ENCODE assay signal across 24 cellular contexts in the genomic region with DNA sequence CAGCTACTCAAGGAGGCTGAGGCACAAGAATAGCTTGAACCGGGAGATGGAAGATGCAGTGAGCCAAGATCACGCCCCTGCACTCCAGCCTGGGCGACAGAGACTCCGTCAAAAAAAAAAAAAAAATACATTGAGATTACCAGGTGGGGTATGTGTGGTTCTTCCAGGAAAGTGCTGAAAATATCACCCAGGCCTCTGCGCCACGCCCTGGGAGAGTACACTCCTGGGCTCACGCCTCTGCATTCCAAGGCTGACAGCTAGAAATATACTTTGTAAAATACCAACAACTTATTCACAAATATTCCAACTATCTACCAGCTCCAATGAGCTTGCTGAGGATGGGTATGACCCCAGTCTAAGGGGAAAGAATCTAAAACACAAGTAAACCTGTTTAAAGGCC. TPM values are rescaled to one million over a fixed set of nuclear protein-coding genes. Genes with fewer than 3 reads are reported as not detected.
A peak's percentile ranks its signal among the peaks of the same experiment; 100 is the strongest.
DNase-seq lines count a peak whose midpoint lies in the region; ATAC-seq and TF ChIP-seq lines count a peak whose summit lies in the region.
"Had no signal": no experiment of that assay in that cellular context is flagged by ENCODE, and none has a peak within 500 bp of the region (broad histone marks: within the 10 kb centered on the region; RNA-seq: fewer than 3 reads in every experiment).

No MANE protein-coding gene starts in this region.

- H3K27ac ChIP-seq in breast epithelium = no peak overlapping the region
- H3K27ac ChIP-seq in left lung = no peak overlapping the region
- no peak overlapping the region for H3K27ac ChIP-seq in trophoblast cell (ENCODE audit: low read depth, low read length)
- H3K27ac ChIP-seq in neural progenitor cell = no peak overlapping the region
- H3K27ac ChIP-seq: 22Rv1; BLaER1 treated with 17β-estradiol and CSF1 and Interleukin-3, amounts not matched to agents 10 nM and 100 nM; Peyer's patch; SJCRH30 had no signal

- H3K4me3 Mint-ChIP-seq in MCF 10A (ENCODE audit: unreplicated experiment) (no peak overlapping the region), neural progenitor cell (no peak overlapping the region)
- H3K4me3 Mint-ChIP-seq: CD4-positive, alpha-beta memory T cell had no signal

- H3K79me2 ChIP-seq in trophoblast cell (ENCODE audit: control insufficient read depth, insufficient read depth, low read length, poor library complexity) = no peaks in the 10 kb centered on the region
- H3K79me2 ChIP-seq in neural progenitor cell (ENCODE audit: low read depth) = no peaks in the 10 kb centered on the region

- H3K4me3 ChIP-seq in breast epithelium (no peak overlapping the region), left lung (no peak overlapping the region), trophoblast cell (ENCODE audit: low read depth, low read length) (no peak overlapping the region), neural progenitor cell (no peak overlapping the region)
- H3K4me3 ChIP-seq: BLaER1 treated with 17β-estradiol and CSF1 and Interleukin-3, amounts not matched to agents 10 nM and 100 nM; GM12878; Peyer's patch; SJCRH30 had no signal

- no TSS peak for BruUV-seq in MCF 10A (replicated peaks; lab: Mats Ljungman, UMichigan)

- H3K9me3 ChIP-seq in breast epithelium (no peaks in the 10 kb centered on the region), left lung (no peaks in the 10 kb centered on the region), trophoblast cell (ENCODE audit: insufficient read depth, low read depth, low read length) (peaks cover 2% of the 10 kb centered on the region), neural progenitor cell (ENCODE audit: low read depth) (no peaks in the 10 kb centered on the region)
- H3K9me3 ChIP-seq: BLaER1 treated with 17β-estradiol and CSF1 and Interleukin-3, amounts not matched to agents 10 nM and 100 nM; Peyer's patch; SJCRH30 had no signal

- H4K91ac ChIP-seq in trophoblast cell (ENCODE audit: low read depth, low read length) = no peak overlapping the region

- H3K36me3 ChIP-seq in breast epithelium (no peaks in the 10 kb centered on the region), left lung (peaks cover 0 to 7% of the 10 kb centered on the region in 2 donors), trophoblast cell (ENCODE audit: control insufficient read depth in 1 of 2, insufficient read depth in 2 of 2, low read length in 2 of 2) (no peaks in the 10 kb centered on the region), neural progenitor cell (no peaks in the 10 kb centered on the region)
- H3K36me3 ChIP-seq: BLaER1 treated with 17β-estradiol and CSF1 and Interleukin-3, amounts not matched to agents 10 nM and 100 nM; Peyer's patch; SJCRH30 had no signal

- H3K4ac ChIP-seq in trophoblast cell (ENCODE audit: low read depth, low read length) = no peak overlapping the region

- no peak overlapping the region for H3K14ac ChIP-seq in trophoblast cell (ENCODE audit: low read length)

- no peak overlapping the region for H2BK120ac ChIP-seq in trophoblast cell (ENCODE audit: insufficient read depth, low read length, poor library complexity)

- no peak overlapping the region for H2BK12ac ChIP-seq in trophoblast cell (ENCODE audit: low read length)

- peak; percentile 68 for ATAC-seq in left lung
- ATAC-seq: GM12878, HCT116 had no signal

- H3K4me1 Mint-ChIP-seq in MCF 10A (ENCODE audit: insufficient read depth, unreplicated experiment) (peaks cover 12% of the 10 kb centered on the region), neural progenitor cell (peaks cover 26% of the 10 kb centered on the region)
- H3K4me1 Mint-ChIP-seq: CD4-positive, alpha-beta memory T cell had no signal

- DNase-seq in MCF 10A (ENCODE audit: unreplicated experiment) = no peak
- DNase-seq in breast epithelium (ENCODE audit: low spot score in 2 of 2) = no peak
- peak in 1 of 2 donors; percentile 54 for DNase-seq in left lung
- peak; percentile 78 to 88 for DNase-seq in trophoblast cell
- no peak for DNase-seq in ecto neural progenitor cell (ENCODE audit: low spot score)
- DNase-seq in neural progenitor cell (ENCODE audit: low spot score) = no peak
- no peak for DNase-seq in amygdala (lab: John Stamatoyannopoulos, UW)
- no peak for DNase-seq in anterior cingulate cortex (lab: John Stamatoyannopoulos, UW)
- DNase-seq: CD4-positive, alpha-beta memory T cell; DND-41; GOT3; Kasumi-1; MM.1S; NCI-H1092; NCI-H1436; NCI-H1930; NCI-H345; NCI-H524; Peyer's patch; SJCRH30 had no signal

- H3K9ac ChIP-seq in trophoblast cell (ENCODE audit: low read length) (no peak overlapping the region), neural progenitor cell (no peak overlapping the region)
- H3K9ac ChIP-seq: BLaER1 treated with 17β-estradiol and CSF1 and Interleukin-3, amounts not matched to agents 10 nM and 100 nM had no signal

- H2AK5ac ChIP-seq in trophoblast cell (ENCODE audit: low read length) = no peak overlapping the region

- WGBS in trophoblast cell (ENCODE audit: extremely low coverage, insufficient coverage, insufficient read length) = no CpG with 5 or more reads among the region's 7 CpGs

- H3K27me3 Mint-ChIP-seq in MCF 10A (ENCODE audit: insufficient read depth, unreplicated experiment) = no peaks in the 10 kb centered on the region
- H3K27me3 Mint-ChIP-seq in neural progenitor cell (ENCODE audit: insufficient read depth, low read depth) = no peaks in the 10 kb centered on the region

- H3K27ac Mint-ChIP-seq in MCF 10A (ENCODE audit: low read depth, unreplicated experiment) = peak overlapping the region; percentile 51
- no peak overlapping the region for H3K27ac Mint-ChIP-seq in neural progenitor cell
- H3K27ac Mint-ChIP-seq: CD4-positive, alpha-beta memory T cell had no signal

- no peak overlapping the region for H2AFZ ChIP-seq in trophoblast cell (ENCODE audit: insufficient read depth, low read length, poor library complexity)
- no peak overlapping the region for H2AFZ ChIP-seq in neural progenitor cell (replicated peaks)

- H3K27me3 ChIP-seq in breast epithelium = no peaks in the 10 kb centered on the region
- H3K27me3 ChIP-seq in left lung = no peaks in the 10 kb centered on the region
- H3K27me3 ChIP-seq in trophoblast cell (ENCODE audit: insufficient read depth, low read length) = no peaks in the 10 kb centered on the region
- peaks cover 6% of the 10 kb centered on the region for H3K27me3 ChIP-seq in neural progenitor cell
- H3K27me3 ChIP-seq: BLaER1 treated with 17β-estradiol and CSF1 and Interleukin-3, amounts not matched to agents 10 nM and 100 nM; Peyer's patch; SJCRH30 had no signal

- H3K9me3 Mint-ChIP-seq in MCF 10A (ENCODE audit: unreplicated experiment) (no peaks in the 10 kb centered on the region), neural progenitor cell (no peaks in the 10 kb centered on the region)
- H3K9me3 Mint-ChIP-seq: CD4-positive, alpha-beta memory T cell had no signal

- H4K12ac ChIP-seq in trophoblast cell (ENCODE audit: low read depth, low read length) = no peak overlapping the region

- CTCF ChIA-PET in MCF 10A (lab: Yijun Ruan, JAX) = interaction anchor here (0.6 to 1.7 kb wide), 4 partner anchors 11 to 636 kb away, joined by 3 to 7 read pairs (median 4); no protein-coding TSS in a partner anchor

- H3K23ac ChIP-seq in trophoblast cell (ENCODE audit: low read length) = no peak overlapping the region

- no peak overlapping the region for H2BK5ac ChIP-seq in trophoblast cell (ENCODE audit: low read depth, low read length, poor library complexity)

- peaks cover 22% of the 10 kb centered on the region for H3F3A ChIP-seq in neural progenitor cell (ENCODE audit: low read depth)

- H3K4me2 ChIP-seq in trophoblast cell (ENCODE audit: low read length) (no peak overlapping the region), neural progenitor cell (no peak overlapping the region)
- H3K4me2 ChIP-seq: BLaER1 treated with 17β-estradiol and CSF1 and Interleukin-3, amounts not matched to agents 10 nM and 100 nM had no signal

- H4K20me1 ChIP-seq in neural progenitor cell (ENCODE audit: low read depth) = no peaks in the 10 kb centered on the region
- H4K20me1 ChIP-seq: BLaER1 treated with 17β-estradiol and CSF1 and Interleukin-3, amounts not matched to agents 10 nM and 100 nM had no signal

- intact Hi-C loops in MCF 10A (cut with micrococcal nuclease) = no loop called here
- intact Hi-C loops in breast epithelium (cut with DNase I; ENCODE audit: low total_unique reads) = no loop called here
- intact Hi-C loops in left lung (cut with DNase I) = no loop called here

- POLR2A ChIA-PET in MCF 10A (lab: Yijun Ruan, JAX) = no interaction called here

- H4K8ac ChIP-seq in trophoblast cell (ENCODE audit: low read depth, low read length) = no peak overlapping the region

- no peak for TF ChIP-seq POLR2A in breast epithelium (IDR thresholded peaks at IDR 0.05)

- H3K36me3 Mint-ChIP-seq in MCF 10A (ENCODE audit: insufficient read depth, unreplicated experiment) (no peaks in the 10 kb centered on the region), neural progenitor cell (peaks cover 8% of the 10 kb centered on the region)
- H3K36me3 Mint-ChIP-seq: CD4-positive, alpha-beta memory T cell had no signal

- H3K18ac ChIP-seq in trophoblast cell (ENCODE audit: low read length) = no peak overlapping the region

- no peaks in the 10 kb centered on the region for H3K79me1 ChIP-seq in trophoblast cell (ENCODE audit: low read length)

- TF ChIP-seq CTCF in MCF 10A (IDR thresholded peaks at IDR 0.05; ENCODE audit: unreplicated experiment) (no peak), breast epithelium (IDR thresholded peaks at IDR 0.05) (no peak), left lung (IDR thresholded peaks at IDR 0.05) (no peak), neural progenitor cell (IDR thresholded peaks at IDR 0.05) (no peak)

- H3K4me1 ChIP-seq in breast epithelium (no peaks in the 10 kb centered on the region), left lung (no peaks in the 10 kb centered on the region), trophoblast cell (ENCODE audit: control insufficient read depth in 1 of 2, insufficient read depth in 2 of 2, low read length in 2 of 2) (peaks cover 10 to 11% of the 10 kb centered on the region in 2 experiments), neural progenitor cell (peaks cover 23% of the 10 kb centered on the region)

RNA-seq across cellular contexts. Expression of a gene that starts 21.7 kb away (rescaled TPM):
- not detected in 2 replicates for total RNA-seq in MCF 10A (2022)
- 1 to 10 TPM; 1.3 to 5.3 (median 2.3) TPM for total RNA-seq in breast epithelium
- 100 to 1,000 TPM in 1 of 2 donors, 10 to 100 TPM in 1; 32.6 to 107 TPM for total RNA-seq in left lung
- 2.4 and 2.6 TPM in 2 replicates for polyA plus RNA-seq in trophoblast cell (2013)
- total RNA-seq in neural progenitor cell (ENCODE audit: low replicate concordance) = 0.90 and 1.5 TPM in 2 replicates
- total RNA-seq: CD4-positive, alpha-beta memory T cell had no signal
- polyA plus RNA-seq: CD4-positive, alpha-beta memory T cell had no signal

Comparison
In these comparisons a context has a peak if more than half of its experiments do, and no peak if none do; other contexts are left out.
1. DNase-seq: peak in trophoblast cell (2 of 2); none in MCF 10A (single experiment), breast epithelium (0 of 2), ecto neural progenitor cell (single experiment), neural progenitor cell (single experiment), amygdala (0 of 56) and anterior cingulate cortex (0 of 58).
2. RNA of a gene that starts 21.7 kb away (total RNA-seq): 32.6 to 107 TPM in left lung; 1.3 to 5.3 TPM in breast epithelium, 0.90 to 1.5 TPM in neural progenitor cell and not detected in MCF 10A; every median in the first group is over 4 times any median in the second.